Comparison of ENCODE assay signal across 1 cellular context in genomic region chr2:171046056-171046560, GRCh38.
A peak's percentile ranks its signal among the peaks of the same experiment; 100 is the strongest.
TF ChIP-seq lines count a peak whose summit lies in the region.

No MANE protein-coding gene starts in this region.

TF ChIP-seq in IMR-90, 13 proteins besides CTCF, POLR2A, EP300 and RAD21:
- TF ChIP-seq CEBPB (IDR thresholded peaks at IDR 0.05; ENCODE audit: low read depth, low read length) (no peak), CHD1 (IDR thresholded peaks at IDR 0.05; ENCODE audit: low read depth, low read length) (no peak), FOS (IDR thresholded peaks at IDR 0.05; ENCODE audit: low read depth, low read length) (peak; percentile 13; the same call in 1 of the 2 replicates)
